16 cellular contexts compared by ENCODE assay signal in genomic region chr3:72157782-72158638, GRCh38.
A peak's percentile ranks its signal among the peaks of the same experiment; 100 is the strongest.
DNase-seq lines count a peak whose midpoint lies in the region; ATAC-seq and TF ChIP-seq lines count a peak whose summit lies in the region.
"Had no signal": no experiment of that assay in that cellular context is flagged by ENCODE, and none has a peak within 500 bp of the region (broad histone marks: within the 10 kb centered on the region; RNA-seq: fewer than 3 reads in every experiment).

No MANE protein-coding gene starts in this region.

- ATAC-seq in DND-41 (ENCODE audit: insufficient read depth, low read depth) (0 out of 3 replicates have a peak, but pooled peaks have one; percentile 24), GM19023 (IDR thresholded peaks at IDR 0.05; ENCODE audit: unreplicated experiment) (peak; percentile 48), HG02981 (IDR thresholded peaks at IDR 0.05; ENCODE audit: unreplicated experiment) (peak; percentile 80), T-helper 17 cell (peak; percentile 25)

- H4K20me1 ChIP-seq in DND-41 (ENCODE audit: insufficient read depth, low read length) = no peaks in the 10 kb centered on the region
- H4K20me1 ChIP-seq: BLaER1 treated with 17β-estradiol and CSF1 and Interleukin-3, amounts not matched to agents 10 nM and 100 nM had no signal

- H3K9me3 ChIP-seq in DND-41 (ENCODE audit: insufficient read depth, low read length, severe bottlenecking) = no peaks in the 10 kb centered on the region
- no peaks in the 10 kb centered on the region for H3K9me3 ChIP-seq in T-helper 17 cell (ENCODE audit: control insufficient read depth, low read length, poor library complexity, severe bottlenecking)
- H3K9me3 ChIP-seq in CD4-positive, alpha-beta memory T cell (ENCODE audit: control insufficient read depth in 1 of 2, low read length in 2 of 2) = no peaks in the 10 kb centered on the region
- H3K9me3 ChIP-seq in A673 (ENCODE audit: low read depth, low read length, poor library complexity, severe bottlenecking) = no peaks in the 10 kb centered on the region
- H3K9me3 ChIP-seq: esophagus squamous epithelium, ovary had no signal

- H3K27ac Mint-ChIP-seq in T-helper 17 cell = peak overlapping the region; percentile 4
- H3K27ac Mint-ChIP-seq in activated CD4-positive, alpha-beta memory T cell treated with anti-CD3 and anti-CD28 coated beads for 36 hours = no peak overlapping the region
- H3K27ac Mint-ChIP-seq in CD4-positive, alpha-beta memory T cell = peak overlapping the region in 1 of 7 donors; percentile 2
- H3K27ac Mint-ChIP-seq: activated T-helper 2 cell treated with anti-CD3 and anti-CD28 coated beads, Interferon-gamma antibody, Interleukin-2, Interleukin-4, amounts not matched to agents 10 μg/mL and 5 μg/mL and 100 μg/mL, durations not matched to agents 14 hours and 24 hours and 36 hours had no signal

- peaks cover 5% of the 10 kb centered on the region for H3K4me1 Mint-ChIP-seq in T-helper 17 cell
- no peaks in the 10 kb centered on the region for H3K4me1 Mint-ChIP-seq in activated CD4-positive, alpha-beta memory T cell treated with anti-CD3 and anti-CD28 coated beads for 36 hours (ENCODE audit: low read depth)
- peaks cover 0 to 8% (median 0%) of the 10 kb centered on the region in 4 donors for H3K4me1 Mint-ChIP-seq in CD4-positive, alpha-beta memory T cell

- CTCF ChIA-PET in activated CD4-positive, alpha-beta memory T cell treated with anti-CD3 and anti-CD28 coated beads for 36 hours (lab: Charles Lee) = no interaction called here
- CTCF ChIA-PET in CD4-positive, alpha-beta memory T cell (lab: Charles Lee; ENCODE audit: partially characterized antibody) = interaction anchor here (1.8 kb wide), 1 partner anchor 14 kb away, joined by 5 read pairs; no protein-coding TSS in a partner anchor
- CTCF ChIA-PET in A673 (lab: Charles Lee) = no interaction called here

- no peak overlapping the region for H3K4me3 Mint-ChIP-seq in T-helper 17 cell
- no peak overlapping the region for H3K4me3 Mint-ChIP-seq in activated CD4-positive, alpha-beta memory T cell treated with anti-CD3 and anti-CD28 coated beads for 36 hours
- H3K4me3 Mint-ChIP-seq in CD4-positive, alpha-beta memory T cell = no peak overlapping the region

- no peak for DNase-seq in DND-41
- no peak for DNase-seq in T-helper 17 cell
- DNase-seq in activated CD4-positive, alpha-beta memory T cell treated with anti-CD3 and anti-CD28 coated beads for 36 hours = no peak
- DNase-seq in CD4-positive, alpha-beta memory T cell = no peak
- DNase-seq in A673 (ENCODE audit: low spot score) = no peak
- no peak for DNase-seq in erythroblast (lab: John Stamatoyannopoulos, UW)
- DNase-seq: activated CD4-positive, CD25-positive, alpha-beta regulatory T cell treated with anti-CD3 and anti-CD28 coated beads, Interleukin-2, amount 50 U/mL, for 72 hours; esophagus squamous epithelium; mammary epithelial cell; NCI-H446 treated with DMSO at 0.1 percent for 48 hours; ovary; stimulated activated CD4-positive, alpha-beta T cell treated with anti-CD3 and anti-CD28 coated beads, Interleukin-15, amount 100 ng/mL, for 24 hours had no signal

- H3K27ac ChIP-seq in DND-41 (ENCODE audit: low read length) = no peak overlapping the region
- no peak overlapping the region for H3K27ac ChIP-seq in CD4-positive, alpha-beta memory T cell (ENCODE audit: low read depth, low read length)
- H3K27ac ChIP-seq in A673 (ENCODE audit: low read depth, low read length, poor library complexity, severe bottlenecking) = no peak overlapping the region
- H3K27ac ChIP-seq: BLaER1 treated with 17β-estradiol and CSF1 and Interleukin-3, amounts not matched to agents 10 nM and 100 nM; esophagus squamous epithelium; ovary had no signal

- H3K27me3 ChIP-seq in DND-41 (ENCODE audit: insufficient read depth, low read length, poor library complexity) = no peaks in the 10 kb centered on the region
- H3K27me3 ChIP-seq in CD4-positive, alpha-beta memory T cell (ENCODE audit: insufficient read depth, low read length) = no peaks in the 10 kb centered on the region
- no peaks in the 10 kb centered on the region for H3K27me3 ChIP-seq in A673 (replicated peaks; ENCODE audit: insufficient read depth, low read depth, low read length, poor library complexity)
- H3K27me3 ChIP-seq: esophagus squamous epithelium, ovary had no signal

- no peak overlapping the region for H3K9ac ChIP-seq in DND-41 (ENCODE audit: low read depth, low read length)
- H3K9ac ChIP-seq: BLaER1 treated with 17β-estradiol and CSF1 and Interleukin-3, amounts not matched to agents 10 nM and 100 nM had no signal

- H3K4me1 ChIP-seq in DND-41 (ENCODE audit: insufficient read depth, low read length) (no peaks in the 10 kb centered on the region), A673 (ENCODE audit: insufficient read depth, low read length, poor library complexity, severe bottlenecking) (no peaks in the 10 kb centered on the region)
- no peaks in the 10 kb centered on the region for H3K4me1 ChIP-seq in CD4-positive, alpha-beta memory T cell (ENCODE audit: insufficient read depth, low read length)

- H3K27me3 Mint-ChIP-seq in T-helper 17 cell = peaks cover 32% of the 10 kb centered on the region
- peaks cover 5% of the 10 kb centered on the region for H3K27me3 Mint-ChIP-seq in activated CD4-positive, alpha-beta memory T cell treated with anti-CD3 and anti-CD28 coated beads for 36 hours
- peaks cover 0 to 8% of the 10 kb centered on the region in 2 donors for H3K27me3 Mint-ChIP-seq in CD4-positive, alpha-beta memory T cell

- intact Hi-C loops in activated CD4-positive, alpha-beta memory T cell treated with anti-CD3 and anti-CD28 coated beads for 36 hours (cut with micrococcal nuclease) = no loop called here
- intact Hi-C loops in CD4-positive, alpha-beta memory T cell (cut with micrococcal nuclease) = no loop called here
- intact Hi-C loops in A673 (cut with micrococcal nuclease; ENCODE audit: unreplicated experiment) = no loop called here

- H3K9me3 Mint-ChIP-seq in activated CD4-positive, alpha-beta memory T cell treated with anti-CD3 and anti-CD28 coated beads for 36 hours = peaks cover 4% of the 10 kb centered on the region
- peaks cover 0 to 5% (median 0%) of the 10 kb centered on the region in 8 donors for H3K9me3 Mint-ChIP-seq in CD4-positive, alpha-beta memory T cell
- H3K9me3 Mint-ChIP-seq: activated T-helper 2 cell treated with anti-CD3 and anti-CD28 coated beads, Interferon-gamma antibody, Interleukin-2, Interleukin-4, amounts not matched to agents 10 μg/mL and 5 μg/mL and 100 μg/mL, durations not matched to agents 14 hours and 24 hours and 36 hours had no signal

- BruUV-seq in A673 (replicated peaks; lab: Mats Ljungman, UMichigan) = no TSS peak

- POLR2A ChIA-PET in activated CD4-positive, alpha-beta memory T cell treated with anti-CD3 and anti-CD28 coated beads for 36 hours (lab: Charles Lee) = no interaction called here
- POLR2A ChIA-PET in CD4-positive, alpha-beta memory T cell (lab: Charles Lee; ENCODE audit: partially characterized antibody) = no interaction called here
- POLR2A ChIA-PET in A673 (lab: Charles Lee; ENCODE audit: low non-redundant PET) = interaction anchor here (0.6 kb wide), 1 partner anchor 20 kb away, joined by 3 read pairs; no protein-coding TSS in a partner anchor

- no peak overlapping the region for H2AFZ ChIP-seq in DND-41 (ENCODE audit: low read depth, low read length)

- no peaks in the 10 kb centered on the region for H3K36me3 ChIP-seq in DND-41 (ENCODE audit: insufficient read depth, low read length)
- no peaks in the 10 kb centered on the region for H3K36me3 ChIP-seq in CD4-positive, alpha-beta memory T cell (ENCODE audit: insufficient read depth, low read length)
- no peaks in the 10 kb centered on the region for H3K36me3 ChIP-seq in A673 (ENCODE audit: insufficient read depth, low read length, poor library complexity, severe bottlenecking)
- H3K36me3 ChIP-seq: BLaER1 treated with 17β-estradiol and CSF1 and Interleukin-3, amounts not matched to agents 10 nM and 100 nM; esophagus squamous epithelium; ovary had no signal

- TF ChIP-seq CTCF in DND-41 (IDR thresholded peaks at IDR 0.05; ENCODE audit: borderline replicate concordance, extremely low read depth, low read length, poor library complexity, severe bottlenecking) = no peak
- no peak for TF ChIP-seq CTCF in A673 (conservative IDR thresholded peaks at IDR 0.05; ENCODE audit: low read depth, low read length)

- no peak overlapping the region for H3K4me2 ChIP-seq in DND-41 (ENCODE audit: insufficient read depth, low read length)

- TF ChIP-seq POLR2A in erythroblast (IDR thresholded peaks at IDR 0.05; ENCODE audit: low read length) = no peak

- H3K4me3 ChIP-seq in DND-41 (ENCODE audit: low read depth in 1 of 2, low read length in 2 of 2) (no peak overlapping the region), A673 (ENCODE audit: low read depth, low read length, poor library complexity, severe bottlenecking) (no peak overlapping the region)
- no peak overlapping the region for H3K4me3 ChIP-seq in CD4-positive, alpha-beta memory T cell (ENCODE audit: low read length in 2 of 2)
- H3K4me3 ChIP-seq: BLaER1 treated with 17β-estradiol and CSF1 and Interleukin-3, amounts not matched to agents 10 nM and 100 nM; esophagus squamous epithelium; ovary had no signal

- no peaks in the 10 kb centered on the region for H3K79me2 ChIP-seq in DND-41 (ENCODE audit: insufficient read depth, low read length)

- H3K36me3 Mint-ChIP-seq in T-helper 17 cell (ENCODE audit: low read depth) = no peaks in the 10 kb centered on the region
- H3K36me3 Mint-ChIP-seq in activated CD4-positive, alpha-beta memory T cell treated with anti-CD3 and anti-CD28 coated beads for 36 hours = no peaks in the 10 kb centered on the region
- H3K36me3 Mint-ChIP-seq in CD4-positive, alpha-beta memory T cell = no peaks in the 10 kb centered on the region

Comparison
In these comparisons a context has a peak if more than half of its experiments do, and no peak if none do; other contexts are left out.
1. ATAC-seq: peak in every context shown above with its lines; median percentile 80 in HG02981; 48 in GM19023; 25 in T-helper 17 cell; 24 in DND-41.